ENCODE assay signal across 1 cellular context in the genomic region with DNA sequence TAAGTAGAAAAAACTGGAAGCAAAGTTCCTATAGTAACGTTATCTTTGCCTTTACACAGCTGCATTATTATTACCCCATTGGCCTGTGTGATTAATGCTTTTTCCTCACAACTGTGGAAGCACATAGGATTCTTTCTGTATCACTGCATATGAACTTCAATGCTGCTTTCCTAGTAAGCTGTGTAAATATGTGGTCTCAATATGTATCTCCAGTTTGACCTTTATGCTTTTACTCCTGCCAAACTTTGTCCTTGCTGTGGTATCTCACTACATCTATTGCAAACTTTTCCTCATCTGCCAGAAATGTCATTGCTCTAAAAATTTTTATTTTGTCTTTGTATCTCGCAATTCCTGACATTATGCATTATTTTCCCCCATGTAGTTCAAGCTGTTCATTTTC.
TF ChIP-seq lines count a peak whose summit lies in the region.

No MANE protein-coding gene starts in this region.

TF ChIP-seq in HepG2, 621 proteins besides CTCF, POLR2A, EP300 and RAD21 (continued from another document and continues in another):
- TF ChIP-seq, protein P1, sequence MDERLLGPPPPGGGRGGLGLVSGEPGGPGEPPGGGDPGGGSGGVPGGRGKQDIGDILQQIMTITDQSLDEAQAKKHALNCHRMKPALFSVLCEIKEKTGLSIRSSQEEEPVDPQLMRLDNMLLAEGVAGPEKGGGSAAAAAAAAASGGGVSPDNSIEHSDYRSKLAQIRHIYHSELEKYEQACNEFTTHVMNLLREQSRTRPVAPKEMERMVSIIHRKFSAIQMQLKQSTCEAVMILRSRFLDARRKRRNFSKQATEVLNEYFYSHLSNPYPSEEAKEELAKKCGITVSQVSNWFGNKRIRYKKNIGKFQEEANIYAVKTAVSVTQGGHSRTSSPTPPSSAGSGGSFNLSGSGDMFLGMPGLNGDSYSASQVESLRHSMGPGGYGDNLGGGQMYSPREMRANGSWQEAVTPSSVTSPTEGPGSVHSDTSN (CRISPR knock-in tag; IDR thresholded peaks at IDR 0.05): no peak
- TF ChIP-seq, protein P2, sequence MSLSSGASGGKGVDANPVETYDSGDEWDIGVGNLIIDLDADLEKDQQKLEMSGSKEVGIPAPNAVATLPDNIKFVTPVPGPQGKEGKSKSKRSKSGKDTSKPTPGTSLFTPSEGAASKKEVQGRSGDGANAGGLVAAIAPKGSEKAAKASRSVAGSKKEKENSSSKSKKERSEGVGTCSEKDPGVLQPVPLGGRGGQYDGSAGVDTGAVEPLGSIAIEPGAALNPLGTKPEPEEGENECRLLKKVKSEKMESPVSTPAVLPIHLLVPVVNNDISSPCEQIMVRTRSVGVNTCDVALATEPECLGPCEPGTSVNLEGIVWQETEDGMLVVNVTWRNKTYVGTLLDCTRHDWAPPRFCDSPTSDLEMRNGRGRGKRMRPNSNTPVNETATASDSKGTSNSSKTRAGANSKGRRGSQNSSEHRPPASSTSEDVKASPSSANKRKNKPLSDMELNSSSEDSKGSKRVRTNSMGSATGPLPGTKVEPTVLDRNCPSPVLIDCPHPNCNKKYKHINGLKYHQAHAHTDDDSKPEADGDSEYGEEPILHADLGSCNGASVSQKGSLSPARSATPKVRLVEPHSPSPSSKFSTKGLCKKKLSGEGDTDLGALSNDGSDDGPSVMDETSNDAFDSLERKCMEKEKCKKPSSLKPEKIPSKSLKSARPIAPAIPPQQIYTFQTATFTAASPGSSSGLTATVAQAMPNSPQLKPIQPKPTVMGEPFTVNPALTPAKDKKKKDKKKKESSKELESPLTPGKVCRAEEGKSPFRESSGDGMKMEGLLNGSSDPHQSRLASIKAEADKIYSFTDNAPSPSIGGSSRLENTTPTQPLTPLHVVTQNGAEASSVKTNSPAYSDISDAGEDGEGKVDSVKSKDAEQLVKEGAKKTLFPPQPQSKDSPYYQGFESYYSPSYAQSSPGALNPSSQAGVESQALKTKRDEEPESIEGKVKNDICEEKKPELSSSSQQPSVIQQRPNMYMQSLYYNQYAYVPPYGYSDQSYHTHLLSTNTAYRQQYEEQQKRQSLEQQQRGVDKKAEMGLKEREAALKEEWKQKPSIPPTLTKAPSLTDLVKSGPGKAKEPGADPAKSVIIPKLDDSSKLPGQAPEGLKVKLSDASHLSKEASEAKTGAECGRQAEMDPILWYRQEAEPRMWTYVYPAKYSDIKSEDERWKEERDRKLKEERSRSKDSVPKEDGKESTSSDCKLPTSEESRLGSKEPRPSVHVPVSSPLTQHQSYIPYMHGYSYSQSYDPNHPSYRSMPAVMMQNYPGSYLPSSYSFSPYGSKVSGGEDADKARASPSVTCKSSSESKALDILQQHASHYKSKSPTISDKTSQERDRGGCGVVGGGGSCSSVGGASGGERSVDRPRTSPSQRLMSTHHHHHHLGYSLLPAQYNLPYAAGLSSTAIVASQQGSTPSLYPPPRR (CRISPR knock-in tag; IDR thresholded peaks at IDR 0.05; ENCODE audit: borderline replicate concordance): no peak
- TF ChIP-seq CHD2 (IDR thresholded peaks at IDR 0.05; ENCODE audit: low read depth, low read length): no peak
- TF ChIP-seq RAD51 (IDR thresholded peaks at IDR 0.05; ENCODE audit: borderline replicate concordance): no peak
- TF ChIP-seq ZNF746 (CRISPR knock-in tag; IDR thresholded peaks at IDR 0.05): no peak
- no peak for TF ChIP-seq ZC3H13 (CRISPR knock-in tag; IDR thresholded peaks at IDR 0.05)
- TF ChIP-seq KDM5B (CRISPR knock-in tag; IDR thresholded peaks at IDR 0.05; ENCODE audit: borderline replicate concordance): no peak
- no peak for TF ChIP-seq YEATS4 (CRISPR knock-in tag; IDR thresholded peaks at IDR 0.05; ENCODE audit: borderline replicate concordance)
- no peak for TF ChIP-seq AGO1 (IDR thresholded peaks at IDR 0.05; ENCODE audit: low read depth, low read length, poor library complexity, severe bottlenecking)
- TF ChIP-seq TSC22D2 (CRISPR knock-in tag; IDR thresholded peaks at IDR 0.05; ENCODE audit: borderline replicate concordance): no peak
- TF ChIP-seq NFYB (CRISPR knock-in tag; IDR thresholded peaks at IDR 0.05): no peak
- TF ChIP-seq NFYC (CRISPR knock-in tag; IDR thresholded peaks at IDR 0.05): no peak; the same call in 1 of the 2 replicates
- peak; percentile 25; the same call in 1 of the 2 replicates for TF ChIP-seq ZNF878 (CRISPR knock-in tag; IDR thresholded peaks at IDR 0.05)
- no peak for TF ChIP-seq ZNF549 (CRISPR knock-in tag; IDR thresholded peaks at IDR 0.05)
- no peak for TF ChIP-seq TFE3 (CRISPR knock-in tag; IDR thresholded peaks at IDR 0.05)
- TF ChIP-seq ZBTB40 (IDR thresholded peaks at IDR 0.05): no peak
- TF ChIP-seq ZBTB40 (CRISPR knock-in tag; IDR thresholded peaks at IDR 0.05): no peak
- TF ChIP-seq FOXA3 (CRISPR knock-in tag; IDR thresholded peaks at IDR 0.05): peak; percentile 91
- peak; percentile 40; the same call in 1 of the 2 replicates for TF ChIP-seq DPF2 (CRISPR knock-in tag; IDR thresholded peaks at IDR 0.05; ENCODE audit: borderline replicate concordance, low read depth)
- TF ChIP-seq MYPOP (CRISPR knock-in tag; IDR thresholded peaks at IDR 0.05): no peak
- no peak for TF ChIP-seq ZNF720 (CRISPR knock-in tag; IDR thresholded peaks at IDR 0.05)
- 0 out of 2 replicates have a peak, but pooled peaks have one; percentile 19 for TF ChIP-seq CREM (IDR thresholded peaks at IDR 0.05)
- TF ChIP-seq CREM (CRISPR knock-in tag; IDR thresholded peaks at IDR 0.05): no peak
- no peak for TF ChIP-seq ZNF253 (CRISPR knock-in tag; IDR thresholded peaks at IDR 0.05; ENCODE audit: borderline replicate concordance)
- no peak for TF ChIP-seq ZNF605 (CRISPR knock-in tag; IDR thresholded peaks at IDR 0.05)
- TF ChIP-seq, protein P3, sequence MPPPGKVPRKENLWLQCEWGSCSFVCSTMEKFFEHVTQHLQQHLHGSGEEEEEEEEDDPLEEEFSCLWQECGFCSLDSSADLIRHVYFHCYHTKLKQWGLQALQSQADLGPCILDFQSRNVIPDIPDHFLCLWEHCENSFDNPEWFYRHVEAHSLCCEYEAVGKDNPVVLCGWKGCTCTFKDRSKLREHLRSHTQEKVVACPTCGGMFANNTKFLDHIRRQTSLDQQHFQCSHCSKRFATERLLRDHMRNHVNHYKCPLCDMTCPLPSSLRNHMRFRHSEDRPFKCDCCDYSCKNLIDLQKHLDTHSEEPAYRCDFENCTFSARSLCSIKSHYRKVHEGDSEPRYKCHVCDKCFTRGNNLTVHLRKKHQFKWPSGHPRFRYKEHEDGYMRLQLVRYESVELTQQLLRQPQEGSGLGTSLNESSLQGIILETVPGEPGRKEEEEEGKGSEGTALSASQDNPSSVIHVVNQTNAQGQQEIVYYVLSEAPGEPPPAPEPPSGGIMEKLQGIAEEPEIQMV (CRISPR knock-in tag; IDR thresholded peaks at IDR 0.05; ENCODE audit: low read depth): no peak
- no peak for TF ChIP-seq ATF7 (IDR thresholded peaks at IDR 0.05)
- TF ChIP-seq ATF7 (CRISPR knock-in tag; IDR thresholded peaks at IDR 0.05): no peak
- peak; percentile 67; the same call in 1 of the 2 replicates for TF ChIP-seq HDAC2 (CRISPR knock-in tag; IDR thresholded peaks at IDR 0.05)
- TF ChIP-seq TBX3 (IDR thresholded peaks at IDR 0.05; ENCODE audit: borderline replicate concordance): no peak
- no peak for TF ChIP-seq ETV5 (CRISPR knock-in tag; IDR thresholded peaks at IDR 0.05; ENCODE audit: borderline replicate concordance)
- TF ChIP-seq TBP (CRISPR knock-in tag; IDR thresholded peaks at IDR 0.05): no peak
- TF ChIP-seq YEATS2 (CRISPR knock-in tag; IDR thresholded peaks at IDR 0.05; ENCODE audit: borderline replicate concordance): no peak
- TF ChIP-seq NFE2L2 (IDR thresholded peaks at IDR 0.05; ENCODE audit: low read length): no peak
- TF ChIP-seq, protein P4, sequence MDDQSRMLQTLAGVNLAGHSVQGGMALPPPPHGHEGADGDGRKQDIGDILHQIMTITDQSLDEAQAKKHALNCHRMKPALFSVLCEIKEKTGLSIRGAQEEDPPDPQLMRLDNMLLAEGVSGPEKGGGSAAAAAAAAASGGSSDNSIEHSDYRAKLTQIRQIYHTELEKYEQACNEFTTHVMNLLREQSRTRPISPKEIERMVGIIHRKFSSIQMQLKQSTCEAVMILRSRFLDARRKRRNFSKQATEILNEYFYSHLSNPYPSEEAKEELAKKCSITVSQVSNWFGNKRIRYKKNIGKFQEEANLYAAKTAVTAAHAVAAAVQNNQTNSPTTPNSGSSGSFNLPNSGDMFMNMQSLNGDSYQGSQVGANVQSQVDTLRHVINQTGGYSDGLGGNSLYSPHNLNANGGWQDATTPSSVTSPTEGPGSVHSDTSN (CRISPR knock-in tag; IDR thresholded peaks at IDR 0.05; ENCODE audit: borderline replicate concordance): no peak
- TF ChIP-seq MLLT10 (CRISPR knock-in tag; IDR thresholded peaks at IDR 0.05): no peak
- TF ChIP-seq ZFP62 (CRISPR knock-in tag; IDR thresholded peaks at IDR 0.05): no peak
- no peak for TF ChIP-seq XRCC5 (optimal IDR thresholded peaks at IDR 0.05; ENCODE audit: low read length)
- no peak for TF ChIP-seq ZFP1 (CRISPR knock-in tag; IDR thresholded peaks at IDR 0.05)
- TF ChIP-seq ZBTB8A (CRISPR knock-in tag; IDR thresholded peaks at IDR 0.05; ENCODE audit: borderline replicate concordance, low read depth): no peak
- TF ChIP-seq ZSCAN12 (CRISPR knock-in tag; IDR thresholded peaks at IDR 0.05): no peak
- TF ChIP-seq, protein P5, sequence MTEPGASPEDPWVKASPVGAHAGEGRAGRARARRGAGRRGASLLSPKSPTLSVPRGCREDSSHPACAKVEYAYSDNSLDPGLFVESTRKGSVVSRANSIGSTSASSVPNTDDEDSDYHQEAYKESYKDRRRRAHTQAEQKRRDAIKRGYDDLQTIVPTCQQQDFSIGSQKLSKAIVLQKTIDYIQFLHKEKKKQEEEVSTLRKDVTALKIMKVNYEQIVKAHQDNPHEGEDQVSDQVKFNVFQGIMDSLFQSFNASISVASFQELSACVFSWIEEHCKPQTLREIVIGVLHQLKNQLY (CRISPR knock-in tag; IDR thresholded peaks at IDR 0.05): no peak
- no peak for TF ChIP-seq TCF7L2 (IDR thresholded peaks at IDR 0.05; ENCODE audit: low read depth, low read length)
